14 cellular contexts compared by ENCODE assay signal in genomic region chr11:107705027-107705426, GRCh38. TPM values are rescaled to one million over a fixed set of nuclear protein-coding genes. Genes with fewer than 3 reads are reported as not detected.
DNase-seq lines count a peak whose midpoint lies in the region; ATAC-seq and TF ChIP-seq lines count a peak whose summit lies in the region.
"Had no signal": no experiment of that assay in that cellular context is flagged by ENCODE, and none has a peak within 500 bp of the region (broad histone marks: within the 10 kb centered on the region; RNA-seq: fewer than 3 reads in every experiment).

No MANE protein-coding gene starts in this region.

- H3K4me3 ChIP-seq in SK-N-SH (ENCODE audit: low read depth in 2 of 2, low read length in 1 of 2) (no peak overlapping the region), aorta (ENCODE audit: low read length in 2 of 2) (no peak overlapping the region)

- TF ChIP-seq CTCF in SK-N-SH (IDR thresholded peaks at IDR 0.05), result no peak

- DNase-seq in SIG-M5 treated with dmso at 0.1 percent for 504 hours (lab: John Stamatoyannopoulos, UW; ENCODE audit: unreplicated experiment) (peak; percentile 28), SIG-M5 (lab: John Stamatoyannopoulos, UW) (no peak), SK-N-SH (no peak), fibroblast of the conjunctiva (ENCODE audit: low read depth) (peak; percentile 33), aorta (no peak), cardiac septum (ENCODE audit: low spot score) (no peak)
- no peak for DNase-seq in stimulated activated CD4-positive, alpha-beta T cell treated with anti-CD3 and anti-CD28 coated beads, Interleukin-2, amount 100 ng/mL, for 24 hours
- DNase-seq: activated CD4-positive, alpha-beta T cell treated with anti-CD3 and anti-CD28 coated beads for 48 hours; activated gamma-delta T cell treated with Interleukin-2 at 50 U/mL for 16 hours; GDM1; natural killer cell; NCI-H146 had no signal

- H3K27ac ChIP-seq in SK-N-SH (ENCODE audit: low read depth in 2 of 2, low read length in 1 of 2), result peak overlapping the region in 1 of 2 experiments; percentile 63; a peak in 2 of 4 replicates
- H3K27ac ChIP-seq in aorta (ENCODE audit: low read depth in 1 of 2, low read length in 2 of 2), result no peak overlapping the region

- no peaks in the 10 kb centered on the region for H3K36me3 ChIP-seq in SK-N-SH (replicated peaks in 1 of 2; ENCODE audit: control insufficient read depth in 1 of 2, insufficient read depth in 2 of 2, low read length in 1 of 2)
- H3K36me3 ChIP-seq in aorta (ENCODE audit: control insufficient read depth in 1 of 2, insufficient read depth in 2 of 2, low read length in 1 of 2), result no peaks in the 10 kb centered on the region

- H3K9me3 ChIP-seq in SK-N-SH (no peaks in the 10 kb centered on the region), aorta (ENCODE audit: control insufficient read depth, low read length) (no peaks in the 10 kb centered on the region)

- H3K4me1 ChIP-seq in SK-N-SH (ENCODE audit: control insufficient read depth in 1 of 2, insufficient read depth in 2 of 2, low read depth in 1 of 2, low read length in 1 of 2) (0 out of 4 replicates have a peak, but pooled peaks cover 0 to 3% of the 10 kb centered on the region in 2 experiments), aorta (ENCODE audit: control insufficient read depth in 1 of 2, insufficient read depth in 2 of 2, low read length in 2 of 2) (no peaks in the 10 kb centered on the region)

- ATAC-seq in aorta (ENCODE audit: low FRiP score), result peak; percentile 27
- no peak for ATAC-seq in HG02610 (IDR thresholded peaks at IDR 0.05; ENCODE audit: unreplicated experiment)
- ATAC-seq: natural killer cell had no signal

- H4K20me1 ChIP-seq in SK-N-SH (ENCODE audit: insufficient read depth), result no peaks in the 10 kb centered on the region

- H3K79me2 ChIP-seq in SK-N-SH (ENCODE audit: insufficient read depth), result no peaks in the 10 kb centered on the region

- H3F3A ChIP-seq in SK-N-SH (replicated peaks; ENCODE audit: insufficient read depth), result peaks cover 4% of the 10 kb centered on the region

- no peaks in the 10 kb centered on the region for H3K9me2 ChIP-seq in SK-N-SH

- H3K27me3 ChIP-seq in SK-N-SH (ENCODE audit: insufficient read depth) (no peaks in the 10 kb centered on the region), aorta (ENCODE audit: control insufficient read depth in 1 of 2, insufficient read depth in 2 of 2, low read length in 1 of 2) (no peaks in the 10 kb centered on the region)

- no peak overlapping the region for H3K4me2 ChIP-seq in SK-N-SH

- H2AFZ ChIP-seq in SK-N-SH (ENCODE audit: low read depth), result no peak overlapping the region

- CTCF ChIA-PET in SK-N-SH (lab: Yijun Ruan, JAX), result no interaction called here

- TF ChIP-seq RAD21 in SK-N-SH (IDR thresholded peaks at IDR 0.05; ENCODE audit: low read length), result no peak

- POLR2A ChIA-PET in SK-N-SH (lab: Yijun Ruan, JAX), result no interaction called here

- 3% methylated on average over 2 of the region's 2 CpGs for WGBS in SK-N-SH (ENCODE audit: low lambda C conversion rate)
- WGBS in aorta, 2 donors, result 76 to 83% methylated on average over 2 of the region's 2 CpGs

- TF ChIP-seq EP300 in SK-N-SH (IDR thresholded peaks at IDR 0.05; ENCODE audit: borderline replicate concordance in 1 of 2, low read depth in 1 of 2, low read length in 1 of 2), result 0 out of 4 replicates have a peak, but pooled peaks of 1 of the 2 experiments have one; percentile 9

- H3K9ac ChIP-seq in SK-N-SH, result peak overlapping the region; percentile 16; the same call in 1 of the 2 replicates

- intact Hi-C loops in aorta (cut with DNase I) (no loop called here), cardiac septum (cut with DNase I) (no loop called here)

TF ChIP-seq in SK-N-SH, 30 proteins besides CTCF, POLR2A, EP300 and RAD21:
- TF ChIP-seq, protein P1, sequence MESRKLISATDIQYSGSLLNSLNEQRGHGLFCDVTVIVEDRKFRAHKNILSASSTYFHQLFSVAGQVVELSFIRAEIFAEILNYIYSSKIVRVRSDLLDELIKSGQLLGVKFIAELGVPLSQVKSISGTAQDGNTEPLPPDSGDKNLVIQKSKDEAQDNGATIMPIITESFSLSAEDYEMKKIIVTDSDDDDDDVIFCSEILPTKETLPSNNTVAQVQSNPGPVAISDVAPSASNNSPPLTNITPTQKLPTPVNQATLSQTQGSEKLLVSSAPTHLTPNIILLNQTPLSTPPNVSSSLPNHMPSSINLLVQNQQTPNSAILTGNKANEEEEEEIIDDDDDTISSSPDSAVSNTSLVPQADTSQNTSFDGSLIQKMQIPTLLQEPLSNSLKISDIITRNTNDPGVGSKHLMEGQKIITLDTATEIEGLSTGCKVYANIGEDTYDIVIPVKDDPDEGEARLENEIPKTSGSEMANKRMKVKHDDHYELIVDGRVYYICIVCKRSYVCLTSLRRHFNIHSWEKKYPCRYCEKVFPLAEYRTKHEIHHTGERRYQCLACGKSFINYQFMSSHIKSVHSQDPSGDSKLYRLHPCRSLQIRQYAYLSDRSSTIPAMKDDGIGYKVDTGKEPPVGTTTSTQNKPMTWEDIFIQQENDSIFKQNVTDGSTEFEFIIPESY (IDR thresholded peaks at IDR 0.05; ENCODE audit: borderline replicate concordance, low read depth), result no peak
- TF ChIP-seq JUND (IDR thresholded peaks at IDR 0.05), result peak; percentile 63
- TF ChIP-seq FOSL2 (IDR thresholded peaks at IDR 0.05; ENCODE audit: borderline replicate concordance, low read depth), result peak; percentile 81
- TF ChIP-seq NFIC (IDR thresholded peaks at IDR 0.05; ENCODE audit: borderline replicate concordance), result peak; percentile 48; the same call in 1 of the 2 replicates
- peak; percentile 72; the same call in 1 of the 2 replicates for TF ChIP-seq RXRA (IDR thresholded peaks at IDR 0.05; ENCODE audit: borderline replicate concordance, low read depth)
- no peak for TF ChIP-seq FOXM1 (IDR thresholded peaks at IDR 0.05; ENCODE audit: low read depth)
- TF ChIP-seq, protein P2, sequence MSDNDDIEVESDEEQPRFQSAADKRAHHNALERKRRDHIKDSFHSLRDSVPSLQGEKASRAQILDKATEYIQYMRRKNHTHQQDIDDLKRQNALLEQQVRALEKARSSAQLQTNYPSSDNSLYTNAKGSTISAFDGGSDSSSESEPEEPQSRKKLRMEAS (IDR thresholded peaks at IDR 0.05; ENCODE audit: low read depth), result no peak
- TF ChIP-seq GABPA (IDR thresholded peaks at IDR 0.05; ENCODE audit: low read depth), result no peak
- TF ChIP-seq RFX5 (IDR thresholded peaks at IDR 0.05; ENCODE audit: low read length), result no peak
- TF ChIP-seq MEF2A (IDR thresholded peaks at IDR 0.05; ENCODE audit: borderline replicate concordance, low read depth), result 0 out of 2 replicates have a peak, but pooled peaks have one; percentile 34
- no peak for TF ChIP-seq MXI1 (IDR thresholded peaks at IDR 0.05; ENCODE audit: low read depth, low read length)
- peak; percentile 57 for TF ChIP-seq TCF12 (IDR thresholded peaks at IDR 0.05)
- TF ChIP-seq FOXJ3 (CRISPR knock-in tag; IDR thresholded peaks at IDR 0.05), result no peak
- TF ChIP-seq RCOR1 (IDR thresholded peaks at IDR 0.05; ENCODE audit: low read length), result no peak
TF ChIP-seq in SK-N-SH: peak in this region for 6.

RNA-seq across cellular contexts. Expression of gene SLN, which starts 6.8 kb away (rescaled TPM):
- 0.11 TPM in 1 of 2 replicates, not detected in the other for polyA plus RNA-seq in SK-N-SH (2012; rRNA removed)
- 0.13 and 0.15 TPM in 2 replicates for polyA plus RNA-seq in SK-N-SH (2012; cell fraction: cytosol; rRNA removed)
- not detected in 2 replicates for polyA plus RNA-seq in SK-N-SH (2012; cell fraction: nucleus; rRNA removed)
- 1 to 10 TPM; 1.0 to 7.7 TPM for total RNA-seq in aorta
- polyA plus RNA-seq in aorta, result not detected
- total RNA-seq in cardiac septum, result 19.0 TPM
- total RNA-seq: dermis microvascular lymphatic vessel endothelial cell, natural killer cell had no signal

Comparison
In these comparisons a context has a peak if more than half of its experiments do, and no peak if none do; other contexts are left out.
1. DNase-seq: peak in SIG-M5 treated with dmso at 0.1 percent for 504 hours (single experiment) and fibroblast of the conjunctiva (single experiment); none in SIG-M5 (single experiment), SK-N-SH (single experiment), aorta (0 of 2), stimulated activated CD4-positive, alpha-beta T cell treated with anti-CD3 and anti-CD28 coated beads, Interleukin-2, amount 100 ng/mL, for 24 hours (0 of 2) and cardiac septum (single experiment).